19 cellular contexts compared by ENCODE assay signal in genomic region chr4:168773388-168774195, GRCh38.
"Had no signal": no experiment of that assay in that cellular context is flagged by ENCODE, and none has a peak within 500 bp of the region (broad histone marks: within the 10 kb centered on the region; RNA-seq: fewer than 3 reads in every experiment).

No MANE protein-coding gene starts in this region.

- H3K36me3 ChIP-seq: lower lobe of right lung, prostate gland, right lobe of liver, upper lobe of right lung had no signal

- H3K4me3 ChIP-seq: lower lobe of right lung, prostate gland, right lobe of liver, testis, upper lobe of right lung had no signal

- H3K4me3 Mint-ChIP-seq: activated naive CD4-positive, alpha-beta T cell treated with anti-CD3 and anti-CD28 coated beads, Interleukin-2, amount 10 ng/mL, durations not matched to agents 7 days and 5 days; natural killer cell; stimulated activated naive CD8-positive, alpha-beta T cell treated with anti-CD3 and anti-CD28 coated beads, Interleukin-15, amount 100 ng/mL, for 72 hours; T-cell had no signal

- H3K9me3 ChIP-seq: prostate gland, right lobe of liver, testis, upper lobe of right lung had no signal

- ATAC-seq: foreskin keratinocyte; lower lobe of right lung; natural killer cell; stimulated activated naive CD8-positive, alpha-beta T cell treated with anti-CD3 and anti-CD28 coated beads, Interleukin-15, amount 100 ng/mL, for 72 hours; T-cell; upper lobe of right lung had no signal

- H3K27me3 Mint-ChIP-seq: stimulated activated naive CD8-positive, alpha-beta T cell treated with anti-CD3 and anti-CD28 coated beads, Interleukin-15, amount 100 ng/mL, for 72 hours had no signal

- H3K27ac Mint-ChIP-seq: activated naive CD4-positive, alpha-beta T cell treated with anti-CD3 and anti-CD28 coated beads, Interleukin-2, amount 10 ng/mL, durations not matched to agents 7 days and 5 days; activated T-helper 2 cell treated with anti-CD3 and anti-CD28 coated beads, Interferon-gamma antibody, Interleukin-2, Interleukin-4, amounts not matched to agents 10 μg/mL and 5 μg/mL and 100 μg/mL, durations not matched to agents 14 hours and 24 hours and 36 hours; natural killer cell; stimulated activated naive CD8-positive, alpha-beta T cell treated with anti-CD3 and anti-CD28 coated beads, Interleukin-15, amount 100 ng/mL, for 72 hours; T-cell had no signal

- H3K36me3 Mint-ChIP-seq: activated naive CD4-positive, alpha-beta T cell treated with anti-CD3 and anti-CD28 coated beads, Interleukin-2, amount 10 ng/mL, durations not matched to agents 7 days and 5 days; T-cell had no signal

- H3K4me1 Mint-ChIP-seq: activated naive CD4-positive, alpha-beta T cell treated with anti-CD3 and anti-CD28 coated beads, Interleukin-2, amount 10 ng/mL, durations not matched to agents 7 days and 5 days; natural killer cell; stimulated activated naive CD8-positive, alpha-beta T cell treated with anti-CD3 and anti-CD28 coated beads, Interleukin-15, amount 100 ng/mL, for 72 hours; T-cell had no signal

- H3K9me3 Mint-ChIP-seq: activated naive CD4-positive, alpha-beta T cell treated with anti-CD3 and anti-CD28 coated beads, Interleukin-2, amount 10 ng/mL, durations not matched to agents 7 days and 5 days; natural killer cell had no signal

- H3K27ac ChIP-seq: foreskin keratinocyte, lower lobe of right lung, prostate gland, right lobe of liver, testis, upper lobe of right lung had no signal

- H3K4me1 ChIP-seq: foreskin keratinocyte, lower lobe of right lung, prostate gland, right lobe of liver, upper lobe of right lung had no signal

- DNase-seq: activated CD4-positive, alpha-beta T cell treated with anti-CD3 and anti-CD28 coated beads, Interleukin-2, amount 50 U/mL, for 4 hours; activated CD4-positive, CD25-positive, alpha-beta regulatory T cell treated with anti-CD3 and anti-CD28 coated beads, Interleukin-2, amount 50 U/mL, for 72 hours; activated naive CD4-positive, alpha-beta T cell treated with anti-CD3 and anti-CD28 coated beads, Interleukin-2, amount 10 ng/mL, durations not matched to agents 7 days and 5 days; effector CD8-positive, alpha-beta T cell; foreskin keratinocyte; glutamatergic neuron; kidney glomerular epithelial cell; lower lobe of right lung; midbrain; natural killer cell; right lobe of liver; stimulated activated CD4-positive, alpha-beta T cell treated with anti-CD3 and anti-CD28 coated beads, Interleukin-1b, Interleukin-23, amount 100 ng/mL, for 48 hours; stimulated activated naive CD8-positive, alpha-beta T cell treated with anti-CD3 and anti-CD28 coated beads, Interleukin-15, amount 100 ng/mL, for 72 hours; T-cell; T-helper 9 cell; testis; upper lobe of right lung had no signal

- H3K27me3 ChIP-seq: foreskin keratinocyte, right lobe of liver, testis, upper lobe of right lung had no signal
